In the genomic region with DNA sequence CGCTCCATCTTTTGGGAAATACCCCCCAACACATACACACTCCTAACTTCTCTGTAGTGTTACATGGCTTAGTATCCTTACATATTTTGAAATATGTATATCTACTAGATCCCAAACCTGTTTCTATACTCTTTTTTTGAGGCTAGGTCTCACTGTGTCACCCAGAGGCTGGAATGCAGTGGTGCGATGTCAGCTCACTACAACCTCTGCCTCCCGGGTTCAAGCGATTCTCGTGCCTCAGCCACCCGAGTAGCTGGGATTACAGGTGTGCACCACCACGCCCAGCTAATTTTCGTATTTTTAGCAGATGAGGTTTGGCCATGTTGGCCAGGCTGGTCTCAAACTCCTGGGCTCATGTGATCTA, we compare ENCODE assay signal across 8 cellular contexts. TPM values are rescaled to one million over a fixed set of nuclear protein-coding genes. Genes with fewer than 3 reads are reported as not detected.
A peak's percentile ranks its signal among the peaks of the same experiment; 100 is the strongest.
DNase-seq lines count a peak whose midpoint lies in the region; ATAC-seq, FAIRE-seq and TF ChIP-seq lines count a peak whose summit lies in the region.
"Not testable (repeated sequence)": the region's sequence is repeated elsewhere in the genome, so short reads cannot be mapped to it uniquely, and the experiment has no call there.

No MANE protein-coding gene starts in this region.

- peak overlapping the region; percentile 8; the same call in 1 of the 3 replicates for H3K4me2 ChIP-seq in A549
- H3K4me2 ChIP-seq in GM23338, neural progenitor cell: not testable (repeated sequence)

- H3K27me3 ChIP-seq in GM23338 (ENCODE audit: insufficient read depth); breast epithelium; foreskin keratinocyte; neural progenitor cell: not testable (repeated sequence)

- TF ChIP-seq CTCF in A549 (IDR thresholded peaks at IDR 0.05); RWPE1 (conservative IDR thresholded peaks at IDR 0.05; ENCODE audit: low read depth); breast epithelium (IDR thresholded peaks at IDR 0.05): not testable (repeated sequence)
- TF ChIP-seq CTCF in GM23338 (conservative IDR thresholded peaks at IDR 0.05; ENCODE audit: low read depth in 2 of 2) (peak; percentile 13 to 33; a peak in 3 of 4 replicates), foreskin keratinocyte (conservative IDR thresholded peaks at IDR 0.05) (peak; percentile 20), neural progenitor cell (IDR thresholded peaks at IDR 0.05) (peak; percentile 8)

- not testable (repeated sequence) for DNase-seq in A549 (ENCODE audit: low read depth in 1 of 2, low spot score in 1 of 2); GM23338 (ENCODE audit: low spot score); RWPE1 (ENCODE audit: low spot score); activated T-cell treated with anti-CD3 and anti-CD28 coated beads, Interleukin-2, amount 50 U/mL, for 72 hours; breast epithelium (ENCODE audit: low spot score in 2 of 2); foreskin keratinocyte; neural progenitor cell (ENCODE audit: low spot score); stimulated activated naive B cell treated with anti-CD40 and anti-IgM and Interleukin-4, amounts not matched to agents 10 μg/mL and 1 μg/mL and 100 μg/mL, for 72 hours

- H3K9me3 Mint-ChIP-seq in GM23338; activated T-cell treated with anti-CD3 and anti-CD28 coated beads, Interleukin-2, amount 50 U/mL, for 72 hours; neural progenitor cell; stimulated activated naive B cell treated with anti-CD40 and anti-IgM and Interleukin-4, amounts not matched to agents 10 μg/mL and 1 μg/mL and 100 μg/mL, for 72 hours: not testable (repeated sequence)

- H3K36me3 ChIP-seq in GM23338 (ENCODE audit: insufficient read depth); breast epithelium; neural progenitor cell: not testable (repeated sequence)

- POLR2A ChIA-PET in A549 (lab: Yijun Ruan, JAX); RWPE1 (lab: Yijun Ruan, JAX; ENCODE audit: low non-redundant PET): not testable (repeated sequence)

- H3K9ac ChIP-seq in neural progenitor cell, result not testable (repeated sequence)

- 97% methylated on average over 8 of the region's 8 CpGs for WGBS in A549 (ENCODE audit: missing lambda C conversion rate)

- H3K27ac ChIP-seq in A549, foreskin keratinocyte, neural progenitor cell: not testable (repeated sequence)
- H3K27ac ChIP-seq in GM23338 (ENCODE audit: low read depth) (peak overlapping the region; percentile 37), RWPE1 (peak overlapping the region; percentile 35; the same call in 1 of the 2 replicates), breast epithelium (peak overlapping the region; percentile 1 to 76)

- H3K9me2 ChIP-seq in GM23338 (ENCODE audit: insufficient read depth), result not testable (repeated sequence)

- H3K4me1 Mint-ChIP-seq in GM23338 (peaks cover 48% of the 10 kb centered on the region), neural progenitor cell (peaks cover 14% of the 10 kb centered on the region)
- H3K4me1 Mint-ChIP-seq in activated T-cell treated with anti-CD3 and anti-CD28 coated beads, Interleukin-2, amount 50 U/mL, for 72 hours (ENCODE audit: low read depth), result peaks cover 97% of the 10 kb centered on the region
- peaks cover 48 to 92% of the 10 kb centered on the region in 2 donors for H3K4me1 Mint-ChIP-seq in stimulated activated naive B cell treated with anti-CD40 and anti-IgM and Interleukin-4, amounts not matched to agents 10 μg/mL and 1 μg/mL and 100 μg/mL, for 72 hours

- H3K4me1 ChIP-seq in A549 (peaks cover 88% of the 10 kb centered on the region), GM23338 (ENCODE audit: insufficient read depth) (peaks cover 43% of the 10 kb centered on the region), breast epithelium (peaks cover 8 to 16% of the 10 kb centered on the region in 2 donors), foreskin keratinocyte (peaks cover 12% of the 10 kb centered on the region)
- H3K4me1 ChIP-seq in neural progenitor cell, result not testable (repeated sequence)

- not testable (repeated sequence) for H3F3A ChIP-seq in GM23338 (replicated peaks; ENCODE audit: low read depth); neural progenitor cell (ENCODE audit: low read depth)

- H3K9me3 ChIP-seq in A549; breast epithelium; neural progenitor cell (ENCODE audit: low read depth): not testable (repeated sequence)

- not testable (repeated sequence) for H3K4me3 Mint-ChIP-seq in GM23338; activated T-cell treated with anti-CD3 and anti-CD28 coated beads, Interleukin-2, amount 50 U/mL, for 72 hours; neural progenitor cell; stimulated activated naive B cell treated with anti-CD40 and anti-IgM and Interleukin-4, amounts not matched to agents 10 μg/mL and 1 μg/mL and 100 μg/mL, for 72 hours

- FAIRE-seq in A549 (lab: Jason Lieb, UNC), result not testable (repeated sequence)

- H3K27me3 Mint-ChIP-seq in GM23338 (ENCODE audit: insufficient read depth, low read depth, poor library complexity); activated T-cell treated with anti-CD3 and anti-CD28 coated beads, Interleukin-2, amount 50 U/mL, for 72 hours (ENCODE audit: low read depth); neural progenitor cell (ENCODE audit: insufficient read depth, low read depth); stimulated activated naive B cell treated with anti-CD40 and anti-IgM and Interleukin-4, amounts not matched to agents 10 μg/mL and 1 μg/mL and 100 μg/mL, for 72 hours: not testable (repeated sequence)

- H2AFZ ChIP-seq in GM23338; neural progenitor cell (replicated peaks): not testable (repeated sequence)

- TF ChIP-seq POLR2A in A549 (IDR thresholded peaks at IDR 0.05; ENCODE audit: low read length); breast epithelium (IDR thresholded peaks at IDR 0.05): not testable (repeated sequence)

- not testable (repeated sequence) for TF ChIP-seq RAD21 in A549 (conservative IDR thresholded peaks at IDR 0.05 in 1 of 2, IDR thresholded peaks at IDR 0.05 in 1 of 2)

- peaks cover 96% of the 10 kb centered on the region for H4K20me1 ChIP-seq in GM23338 (replicated peaks; ENCODE audit: insufficient read depth)
- peaks cover 96% of the 10 kb centered on the region for H4K20me1 ChIP-seq in neural progenitor cell (ENCODE audit: low read depth)

- CTCF ChIA-PET in A549 (lab: Yijun Ruan, JAX), result interaction anchor here (0.7 to 1.9 kb wide), 5 partner anchors 13 to 84 kb away, joined by 3 to 4 read pairs (median 3); no protein-coding TSS in a partner anchor
- CTCF ChIA-PET in RWPE1 (lab: Yijun Ruan, JAX), result interaction anchor here (0.6 kb wide), 2 partner anchors 35 to 373 kb away, joined by 4 to 5 read pairs; no protein-coding TSS in a partner anchor

- intact Hi-C loops in breast epithelium (cut with DNase I; ENCODE audit: low total_unique reads), result not testable (repeated sequence)

- H3K79me2 ChIP-seq in GM23338 (replicated peaks; ENCODE audit: insufficient read depth) (peaks cover 100% of the 10 kb centered on the region), neural progenitor cell (ENCODE audit: low read depth) (peaks cover 100% of the 10 kb centered on the region)

- not testable (repeated sequence) for H3K27ac Mint-ChIP-seq in GM23338, neural progenitor cell
- peak overlapping the region; percentile 61 for H3K27ac Mint-ChIP-seq in activated T-cell treated with anti-CD3 and anti-CD28 coated beads, Interleukin-2, amount 50 U/mL, for 72 hours
- peak overlapping the region; percentile 43 for H3K27ac Mint-ChIP-seq in stimulated activated naive B cell treated with anti-CD40 and anti-IgM and Interleukin-4, amounts not matched to agents 10 μg/mL and 1 μg/mL and 100 μg/mL, for 72 hours

- ATAC-seq in A549 (peak in 1 of 2 experiments; percentile 32; a peak in 1 of 6 replicates), GM23338 (peak; percentile 18; the same call in 1 of the 3 replicates)
- not testable (repeated sequence) for ATAC-seq in activated T-cell treated with anti-CD3 and anti-CD28 coated beads, Interleukin-2, amount 50 U/mL, for 72 hours (replicated peaks in 1 of 2); foreskin keratinocyte; stimulated activated naive B cell treated with anti-CD40 and anti-IgM and Interleukin-4, amounts not matched to agents 10 μg/mL and 1 μg/mL and 100 μg/mL, for 72 hours (replicated peaks)

- not testable (repeated sequence) for H3K4me3 ChIP-seq in A549, GM23338, breast epithelium, neural progenitor cell

- not testable (repeated sequence) for TF ChIP-seq EP300 in A549 (IDR thresholded peaks at IDR 0.05)

- H3K36me3 Mint-ChIP-seq in GM23338 (ENCODE audit: low read depth), result not testable (repeated sequence)
- H3K36me3 Mint-ChIP-seq in activated T-cell treated with anti-CD3 and anti-CD28 coated beads, Interleukin-2, amount 50 U/mL, for 72 hours (ENCODE audit: insufficient read depth in 2 of 2), result peaks cover 4 to 20% of the 10 kb centered on the region in 2 donors
- peaks cover 63% of the 10 kb centered on the region for H3K36me3 Mint-ChIP-seq in neural progenitor cell
- H3K36me3 Mint-ChIP-seq in stimulated activated naive B cell treated with anti-CD40 and anti-IgM and Interleukin-4, amounts not matched to agents 10 μg/mL and 1 μg/mL and 100 μg/mL, for 72 hours, result peaks cover 25 to 49% of the 10 kb centered on the region in 2 donors

RNA-seq across cellular contexts. Expression of a gene that starts 19.3 kb away (rescaled TPM):
- polyA plus RNA-seq in A549 (2011; rRNA removed) (672 and 833 TPM in 2 replicates), A549 (2017; fragmentation: RNase III; extraction: RNeasy Plus Mini Kit Qiagen cat#74134 plus additional on column Dnase treatment) (661 to 703 TPM (median 686 TPM) in 3 replicates), GM23338 (2016; fragmentation: Nextera tagmentation; extraction: Ambion mirVana) (248 and 295 TPM in 2 replicates), foreskin keratinocyte (265 and 322 TPM in 2 replicates)
- 326 and 355 TPM in 2 replicates for polyA plus RNA-seq in A549 (2012; cell fraction: cytosol; rRNA removed)
- 176 and 207 TPM in 2 replicates for polyA plus RNA-seq in A549 (2012; cell fraction: nucleus; rRNA removed)
- polyA minus RNA-seq in A549 (2011; rRNA and poly(A)+ RNA removed), result 310 and 393 TPM in 2 replicates
- total RNA-seq in GM23338 (2014; rRNA removed; shearing (Covaris generic)), result 464 and 490 TPM in 2 replicates
- total RNA-seq in activated T-cell treated with anti-CD3 and anti-CD28 coated beads, Interleukin-2, amount 50 U/mL, for 72 hours, result 100 to 1,000 TPM; 207 to 251 TPM
- total RNA-seq in breast epithelium (100 to 1,000 TPM; 176 to 226 (median 186) TPM), foreskin keratinocyte (376 and 422 TPM in 2 replicates), neural progenitor cell (ENCODE audit: low replicate concordance) (468 and 655 TPM in 2 replicates)

RNA-seq across cellular contexts. Expression of a gene that starts 55.9 kb away (rescaled TPM):
- 33.0 and 33.1 TPM in 2 replicates for polyA plus RNA-seq in A549 (2011; rRNA removed)
- polyA plus RNA-seq in A549 (2012; cell fraction: cytosol; rRNA removed), result 11.7 and 11.8 TPM in 2 replicates
- 17.7 and 21.0 TPM in 2 replicates for polyA plus RNA-seq in A549 (2012; cell fraction: nucleus; rRNA removed)
- 36.0 to 39.1 TPM (median 38.1 TPM) in 3 replicates for polyA plus RNA-seq in A549 (2017; fragmentation: RNase III; extraction: RNeasy Plus Mini Kit Qiagen cat#74134 plus additional on column Dnase treatment)
- 29.7 and 30.1 TPM in 2 replicates for polyA minus RNA-seq in A549 (2011; rRNA and poly(A)+ RNA removed)
- total RNA-seq in GM23338 (2014; rRNA removed; shearing (Covaris generic)), result 23.5 and 24.7 TPM in 2 replicates
- polyA plus RNA-seq in GM23338 (2016; fragmentation: Nextera tagmentation; extraction: Ambion mirVana), result 6.1 and 8.3 TPM in 2 replicates
- total RNA-seq in activated T-cell treated with anti-CD3 and anti-CD28 coated beads, Interleukin-2, amount 50 U/mL, for 72 hours, result 10 to 100 TPM; 22.9 to 30.1 TPM
- total RNA-seq in breast epithelium, result 10 to 100 TPM; 32.2 to 65.9 (median 48.8) TPM
- total RNA-seq in foreskin keratinocyte, result 29.3 and 29.5 TPM in 2 replicates
- polyA plus RNA-seq in foreskin keratinocyte, result 8.3 and 8.8 TPM in 2 replicates
- total RNA-seq in neural progenitor cell (ENCODE audit: low replicate concordance), result 49.7 and 72.1 TPM in 2 replicates
